In the genomic region with DNA sequence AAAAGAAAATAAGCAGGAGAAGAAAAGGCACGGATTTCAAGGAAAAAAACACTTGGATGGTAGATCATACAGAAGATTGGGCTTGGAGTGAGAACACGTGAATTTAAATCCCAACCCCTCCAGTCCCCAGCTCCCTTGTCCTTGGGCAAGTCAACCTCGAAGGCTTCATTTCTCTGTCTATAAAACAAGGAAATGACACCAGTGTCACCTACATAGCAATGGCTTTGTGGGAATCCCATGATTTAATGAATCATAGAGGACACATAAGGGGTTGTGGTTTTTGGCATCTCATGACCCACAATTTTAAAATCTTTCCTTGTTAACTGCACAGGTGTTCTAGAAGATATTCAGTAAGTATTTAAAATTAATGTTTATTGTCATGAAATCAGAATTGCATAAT, we compare ENCODE assay signal across 23 cellular contexts. TPM values are rescaled to one million over a fixed set of nuclear protein-coding genes. Genes with fewer than 3 reads are reported as not detected.
"Had no signal": no experiment of that assay in that cellular context is flagged by ENCODE, and none has a peak within 500 bp of the region (broad histone marks: within the 10 kb centered on the region; RNA-seq: fewer than 3 reads in every experiment).

No MANE protein-coding gene starts in this region.

- H3K27ac Mint-ChIP-seq: activated naive CD8-positive, alpha-beta T cell; activated T-cell treated with anti-CD3 and anti-CD28 coated beads, Interleukin-2, amount 50 U/mL, for 72 hours; brain; natural killer cell treated with Interleukin-12 subunit alpha and Interleukin-12 subunit beta and Interleukin-15 and Interleukin-18, amount 100 ng/mL, for 72 hours; T-helper 17 cell; WTC11 had no signal

- H3K27me3 Mint-ChIP-seq: brain had no signal

- H3K27me3 ChIP-seq: colonic mucosa, esophagus muscularis mucosa had no signal

- H3K4me1 ChIP-seq: colonic mucosa had no signal

- ATAC-seq: activated T-cell treated with anti-CD3 and anti-CD28 coated beads, Interleukin-2, amount 50 U/mL, for 72 hours; stimulated activated naive CD8-positive, alpha-beta T cell treated with anti-CD3 and anti-CD28 coated beads, Interleukin-15, Interleukin-2, amounts not matched to agents 100 U/mL and 50 U/mL, for 24 hours; WTC11 had no signal

- H3K36me3 ChIP-seq: colonic mucosa, esophagus muscularis mucosa had no signal

- H3K4me3 ChIP-seq: colonic mucosa, esophagus muscularis mucosa, skin epidermis had no signal

- H3K9me3 ChIP-seq: colonic mucosa, esophagus muscularis mucosa had no signal

- H3K36me3 Mint-ChIP-seq: activated naive CD8-positive, alpha-beta T cell; brain; natural killer cell treated with Interleukin-12 subunit alpha and Interleukin-12 subunit beta and Interleukin-15 and Interleukin-18, amount 100 ng/mL, for 72 hours; WTC11 had no signal

- H3K27ac ChIP-seq: colonic mucosa had no signal

- H3K9me3 Mint-ChIP-seq: activated T-cell treated with anti-CD3 and anti-CD28 coated beads, Interleukin-2, amount 50 U/mL, for 72 hours; natural killer cell treated with Interleukin-12 subunit alpha and Interleukin-12 subunit beta and Interleukin-15 and Interleukin-18, amount 100 ng/mL, for 72 hours; WTC11 had no signal

- H3K4me3 Mint-ChIP-seq: activated naive CD8-positive, alpha-beta T cell; activated T-cell treated with anti-CD3 and anti-CD28 coated beads, Interleukin-2, amount 50 U/mL, for 72 hours; brain; natural killer cell treated with Interleukin-12 subunit alpha and Interleukin-12 subunit beta and Interleukin-15 and Interleukin-18, amount 100 ng/mL, for 72 hours; T-helper 17 cell; WTC11 had no signal

- DNase-seq: activated CD4-positive, alpha-beta T cell treated with anti-CD3 and anti-CD28 coated beads for 4 hours; activated CD8-positive, alpha-beta memory T cell treated with anti-CD3 and anti-CD28 coated beads, Interleukin-2, amount 50 U/mL, for 48 hours; activated gamma-delta T cell treated with Interleukin-2 at 50 U/mL for 16 hours; activated T-cell treated with anti-CD3 and anti-CD28 coated beads, Interleukin-2, amount 50 U/mL, for 72 hours; amniotic stem cell; central memory CD4-positive, alpha-beta T cell; colonic mucosa; effector CD4-positive, alpha-beta T cell; left ventricle myocardium superior; mesenchymal stem cell; posterior cingulate gyrus; retina; stimulated activated CD4-positive, alpha-beta T cell treated with anti-CD3 and anti-CD28 coated beads, Interleukin-4, amount 100 ng/mL, for 24 hours; stimulated activated CD8-positive, alpha-beta memory T cell treated with anti-CD3 and anti-CD28 coated beads, Interleukin-4, amount 100 ng/mL, for 48 hours; stimulated activated naive CD8-positive, alpha-beta T cell treated with anti-CD3 and anti-CD28 coated beads, Interleukin-15, Interleukin-2, amounts not matched to agents 100 U/mL and 50 U/mL, for 24 hours; T-helper 17 cell had no signal

RNA-seq across cellular contexts. Expression of a gene that starts 8.2 kb away (rescaled TPM):
- total RNA-seq: T-helper 17 cell had no signal

RNA-seq across cellular contexts. Expression of a gene that starts 23.1 kb away (rescaled TPM):
- total RNA-seq: activated T-cell treated with anti-CD3 and anti-CD28 coated beads, Interleukin-2, amount 50 U/mL, for 72 hours; left ventricle myocardium superior; mucosa of gallbladder; natural killer cell treated with Interleukin-12 subunit alpha and Interleukin-12 subunit beta and Interleukin-15 and Interleukin-18, amount 100 ng/mL, for 72 hours; T-helper 17 cell; WTC11 had no signal

RNA-seq across cellular contexts. Expression of a gene that starts 38.7 kb away (rescaled TPM):
- total RNA-seq: activated T-cell treated with anti-CD3 and anti-CD28 coated beads, Interleukin-2, amount 50 U/mL, for 72 hours; natural killer cell treated with Interleukin-12 subunit alpha and Interleukin-12 subunit beta and Interleukin-15 and Interleukin-18, amount 100 ng/mL, for 72 hours; T-helper 17 cell; WTC11 had no signal
